In the genomic region with DNA sequence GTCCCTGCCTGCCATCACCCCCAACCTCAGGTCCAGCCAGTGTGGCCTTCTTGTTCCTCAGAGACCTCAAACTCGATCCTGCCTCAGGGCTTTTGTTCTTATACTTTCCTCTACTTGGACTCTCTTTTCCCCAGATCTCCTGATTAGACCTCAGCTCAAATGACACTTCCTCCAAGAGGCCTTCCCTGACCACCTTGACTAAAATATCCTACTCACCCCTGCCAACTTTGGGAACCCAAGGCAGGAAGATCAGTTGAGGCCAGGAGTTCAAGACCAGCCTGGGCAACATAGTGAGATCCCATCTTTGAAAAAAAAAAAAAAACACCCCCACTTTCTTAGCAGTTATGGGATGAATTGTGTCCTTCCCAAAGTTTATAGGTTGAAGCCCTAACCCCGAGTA, we compare ENCODE assay signal across 37 cellular contexts.
"Had no signal": no experiment of that assay in that cellular context is flagged by ENCODE, and none has a peak within 500 bp of the region (broad histone marks: within the 10 kb centered on the region; RNA-seq: fewer than 3 reads in every experiment).

No MANE protein-coding gene starts in this region.

- FAIRE-seq: TTC549 had no signal

- H3K4me1 ChIP-seq: breast epithelium, gastrocnemius medialis, left ventricle myocardium inferior, sigmoid colon, stomach, suprapubic skin, tibial artery, upper lobe of right lung had no signal

- H3K4me1 Mint-ChIP-seq: activated naive CD8-positive, alpha-beta T cell treated with anti-CD3 and anti-CD28 coated beads, Interleukin-2, amount 50 U/mL, for 24 hours; nephron had no signal

- H3K27me3 ChIP-seq: breast epithelium, gastrocnemius medialis, neutrophil, ovary, sigmoid colon, stomach, suprapubic skin, upper lobe of right lung had no signal

- H3K36me3 ChIP-seq: breast epithelium, gastrocnemius medialis, left ventricle myocardium inferior, neutrophil, ovary, sigmoid colon, stomach, suprapubic skin, tibial artery, upper lobe of right lung had no signal

- H3K27me3 Mint-ChIP-seq: activated CD4-positive, alpha-beta memory T cell treated with anti-CD3 and anti-CD28 coated beads for 36 hours; activated naive CD8-positive, alpha-beta T cell treated with anti-CD3 and anti-CD28 coated beads, Interleukin-2, amount 50 U/mL, for 24 hours had no signal

- DNase-seq: activated CD4-positive, alpha-beta memory T cell treated with anti-CD3 and anti-CD28 coated beads for 36 hours; activated CD4-positive, alpha-beta T cell treated with anti-CD3 and anti-CD28 coated beads for 4 hours; activated CD8-positive, alpha-beta memory T cell treated with anti-CD3 and anti-CD28 coated beads, Interleukin-2, amount 50 U/mL, for 4 hours; activated gamma-delta T cell; activated naive CD4-positive, alpha-beta T cell treated with anti-CD3 and anti-CD28 coated beads, Interleukin-2, amount 50 U/mL, for 16 hours; activated naive CD8-positive, alpha-beta T cell treated with anti-CD3 and anti-CD28 coated beads, Interleukin-2, amount 50 U/mL, for 24 hours; activated T-cell treated with anti-CD3 and anti-CD28 coated beads, Interleukin-2, amount 50 U/mL, for 1 hour; amygdala; central memory CD4-positive, alpha-beta T cell; dermis blood vessel endothelial cell; effector CD4-positive, alpha-beta T cell; gastrocnemius medialis; glutamatergic neuron; islet precursor cell; left ventricle myocardium inferior; mesendoderm; ovary; retina; sigmoid colon; stimulated activated CD4-positive, alpha-beta T cell treated with anti-CD3 and anti-CD28 coated beads, Interleukin-1b, Interleukin-23, amount 100 ng/mL, for 48 hours; stimulated activated CD4-positive, alpha-beta T cell treated with anti-CD3 and anti-CD28 coated beads, Interleukin-4, amount 100 ng/mL, for 4 hours; stimulated activated CD8-positive, alpha-beta memory T cell treated with anti-CD3 and anti-CD28 coated beads, Interleukin-4, amount 100 ng/mL, for 48 hours; stimulated activated naive B cell treated with anti-CD40 and anti-IgM and Interleukin-4, amounts not matched to agents 10 μg/mL and 1 μg/mL and 100 μg/mL, for 72 hours; stomach; T-helper 9 cell; tibial artery; upper lobe of right lung had no signal

- H3K9me3 ChIP-seq: neutrophil, ovary, suprapubic skin, upper lobe of right lung had no signal

- H3K4me3 Mint-ChIP-seq: activated CD4-positive, alpha-beta memory T cell treated with anti-CD3 and anti-CD28 coated beads for 36 hours; activated naive CD8-positive, alpha-beta T cell treated with anti-CD3 and anti-CD28 coated beads, Interleukin-2, amount 50 U/mL, for 24 hours; activated T-helper 1 cell treated with anti-CD3 and anti-CD28 coated beads, Interleukin-12 subunit alpha, Interleukin-12 subunit beta, Interleukin-2, Interleukin-4 antibody, amounts not matched to agents 30 ng/mL and 10 ng/mL and 1 ng/mL, durations not matched to agents 14 hours and 24 hours and 36 hours; nephron; stimulated activated naive B cell treated with anti-CD40 and anti-IgM and Interleukin-4, amounts not matched to agents 10 μg/mL and 1 μg/mL and 100 μg/mL, for 72 hours had no signal

- H3K36me3 Mint-ChIP-seq: activated CD4-positive, alpha-beta memory T cell treated with anti-CD3 and anti-CD28 coated beads for 36 hours had no signal

- H3K4me2 ChIP-seq: smooth muscle cell had no signal

- H3K27ac ChIP-seq: breast epithelium, gastrocnemius medialis, left ventricle myocardium inferior, neutrophil, ovary, sigmoid colon, suprapubic skin, tibial artery, upper lobe of right lung, VCaP had no signal

- ATAC-seq: activated naive CD8-positive, alpha-beta T cell treated with anti-CD3 and anti-CD28 coated beads, Interleukin-2, amount 50 U/mL, for 24 hours; gastrocnemius medialis; upper lobe of right lung had no signal

- H3K4me3 ChIP-seq: breast epithelium, gastrocnemius medialis, left ventricle myocardium inferior, lung, ovary, sigmoid colon, smooth muscle cell, stomach, suprapubic skin, tibial artery, upper lobe of right lung had no signal

- H3K27ac Mint-ChIP-seq: activated CD4-positive, alpha-beta memory T cell treated with anti-CD3 and anti-CD28 coated beads for 36 hours; activated naive CD8-positive, alpha-beta T cell treated with anti-CD3 and anti-CD28 coated beads, Interleukin-2, amount 50 U/mL, for 24 hours; activated T-helper 1 cell treated with anti-CD3 and anti-CD28 coated beads, Interleukin-12 subunit alpha, Interleukin-12 subunit beta, Interleukin-2, Interleukin-4 antibody, amounts not matched to agents 30 ng/mL and 10 ng/mL and 1 ng/mL, durations not matched to agents 14 hours and 24 hours and 36 hours; nephron; progenitor cell of endocrine pancreas had no signal
